In the genomic region with DNA sequence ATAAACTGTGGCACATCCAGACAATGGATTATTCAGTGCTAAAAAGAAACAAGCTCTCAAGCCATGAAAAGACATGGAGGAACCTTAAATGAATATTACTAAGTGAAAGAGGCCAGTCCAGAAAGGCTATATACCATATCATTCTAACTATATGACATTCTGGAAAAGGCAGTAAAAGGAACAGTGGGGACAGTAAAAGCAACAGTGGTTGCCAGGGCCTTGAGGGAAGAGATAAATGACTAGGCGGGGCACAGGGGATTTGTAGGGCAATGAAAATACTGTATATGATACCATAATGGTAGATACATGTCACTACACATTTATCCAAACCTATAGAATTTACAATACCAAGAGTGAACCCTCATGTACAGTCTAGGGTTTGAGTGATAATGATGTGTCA, we compare ENCODE assay signal across 21 cellular contexts.
"Had no signal": no experiment of that assay in that cellular context is flagged by ENCODE, and none has a peak within 500 bp of the region (broad histone marks: within the 10 kb centered on the region; RNA-seq: fewer than 3 reads in every experiment).

No MANE protein-coding gene starts in this region.

- H3K4me3 Mint-ChIP-seq: immature natural killer cell; natural killer cell; stimulated activated naive B cell treated with anti-CD40 and anti-IgM and Interleukin-4, amounts not matched to agents 10 μg/mL and 1 μg/mL and 100 μg/mL, for 72 hours; stimulated activated naive CD8-positive, alpha-beta T cell treated with anti-CD3 and anti-CD28 coated beads, Interleukin-15, Interleukin-2, amounts not matched to agents 100 ng/mL and 50 ng/mL, for 24 hours; type B pancreatic cell had no signal

- DNase-seq: dorsolateral prefrontal cortex; effector CD4-positive, alpha-beta T cell; hypothalamus; immature natural killer cell; islet precursor cell; kidney glomerular epithelial cell; left ventricle myocardium superior; lower lobe of right lung; natural killer cell; occipital lobe; ovary; posterior cingulate gyrus; psoas muscle; right cardiac atrium; spleen; stimulated activated CD4-positive, alpha-beta T cell treated with anti-CD3 and anti-CD28 coated beads, Interleukin-4, amount 100 ng/mL, for 4 hours; stimulated activated naive B cell treated with anti-CD40 and anti-IgM and Interleukin-4, amounts not matched to agents 10 μg/mL and 1 μg/mL and 100 μg/mL, for 72 hours had no signal

- ATAC-seq: left ventricle myocardium superior; lower lobe of right lung; natural killer cell; psoas muscle; stimulated activated naive B cell treated with anti-CD40 and anti-IgM and Interleukin-4, amounts not matched to agents 10 μg/mL and 1 μg/mL and 100 μg/mL, for 72 hours had no signal

- H3K4me3 ChIP-seq: dorsolateral prefrontal cortex, lower lobe of right lung, ovary, psoas muscle, skin epidermis, spleen, suprapubic skin had no signal

- H3K4me1 ChIP-seq: lower lobe of right lung, psoas muscle, spleen, suprapubic skin had no signal

- H3K27me3 Mint-ChIP-seq: stimulated activated naive B cell treated with anti-CD40 and anti-IgM and Interleukin-4, amounts not matched to agents 10 μg/mL and 1 μg/mL and 100 μg/mL, for 72 hours; stimulated activated naive CD8-positive, alpha-beta T cell treated with anti-CD3 and anti-CD28 coated beads, Interleukin-15, Interleukin-2, amounts not matched to agents 100 ng/mL and 50 ng/mL, for 24 hours; type B pancreatic cell had no signal

- H3K36me3 Mint-ChIP-seq: natural killer cell, type B pancreatic cell had no signal

- H3K36me3 ChIP-seq: lower lobe of right lung, ovary, suprapubic skin had no signal

- H3K27ac Mint-ChIP-seq: natural killer cell; stimulated activated naive B cell treated with anti-CD40 and anti-IgM and Interleukin-4, amounts not matched to agents 10 μg/mL and 1 μg/mL and 100 μg/mL, for 72 hours; stimulated activated naive CD8-positive, alpha-beta T cell treated with anti-CD3 and anti-CD28 coated beads, Interleukin-15, Interleukin-2, amounts not matched to agents 100 ng/mL and 50 ng/mL, for 24 hours; type B pancreatic cell had no signal

- H3K9me3 Mint-ChIP-seq: immature natural killer cell, natural killer cell had no signal

- H3K9me3 ChIP-seq: lower lobe of right lung, ovary, psoas muscle, suprapubic skin had no signal
